Comparison of ENCODE assay signal across 1 cellular context in genomic region chr5:94977437-94977836, GRCh38.
TF ChIP-seq lines count a peak whose summit lies in the region.

No MANE protein-coding gene starts in this region.

TF ChIP-seq in HEK293, 187 proteins besides CTCF, POLR2A, EP300 and RAD21:
- TF ChIP-seq ZNF280D (tag by site-specific recombination; IDR thresholded peaks at IDR 0.05): peak; percentile 92; the same call in 1 of the 2 replicates
- TF ChIP-seq ZSCAN16 (tag by site-specific recombination; IDR thresholded peaks at IDR 0.05): no peak
